Comparison of ENCODE assay signal across 1 cellular context in genomic region chr16:57235128-57236092, GRCh38.
TF ChIP-seq lines count a peak whose summit lies in the region.

No MANE protein-coding gene starts in this region.

TF ChIP-seq in K562, 482 proteins besides CTCF, POLR2A, EP300 and RAD21 (continued from another document):
- TF ChIP-seq REST (CRISPR knock-in tag; IDR thresholded peaks at IDR 0.05; ENCODE audit: low read depth) (no peak), NFATC3 (IDR thresholded peaks at IDR 0.05) (no peak), NONO (IDR thresholded peaks at IDR 0.05; ENCODE audit: low read depth in 2 of 2, low read length in 1 of 2) (no peak), SAFB (IDR thresholded peaks at IDR 0.05; ENCODE audit: borderline replicate concordance, low read depth, low read length) (no peak), MAX (CRISPR knock-in tag; IDR thresholded peaks at IDR 0.05) (peak; percentile 37; the same call in 1 of the 2 replicates), RAD51 (IDR thresholded peaks at IDR 0.05; ENCODE audit: borderline replicate concordance, low read depth) (peak; percentile 64; the same call in 1 of the 2 replicates), CEBPZ (IDR thresholded peaks at IDR 0.05; ENCODE audit: borderline replicate concordance, low read depth, low read length) (no peak), YBX1 (IDR thresholded peaks at IDR 0.05) (no peak), ZNF830 (CRISPR knock-in tag; IDR thresholded peaks at IDR 0.05) (no peak), USF1 (CRISPR knock-in tag; IDR thresholded peaks at IDR 0.05) (peak; percentile 72), CREB5 (CRISPR knock-in tag; IDR thresholded peaks at IDR 0.05) (no peak), ZNF75A (CRISPR knock-in tag; IDR thresholded peaks at IDR 0.05) (no peak), XRCC3 (IDR thresholded peaks at IDR 0.05) (no peak), ZBTB49 (CRISPR knock-in tag; IDR thresholded peaks at IDR 0.05; ENCODE audit: borderline replicate concordance) (no peak), KDM1A (IDR thresholded peaks at IDR 0.05) (0 out of 4 replicates have a peak, but pooled peaks of 1 of the 2 experiments have one; percentile 31), ZBTB9 (CRISPR knock-in tag; IDR thresholded peaks at IDR 0.05) (no peak), POLR2G (IDR thresholded peaks at IDR 0.05; ENCODE audit: low read depth, low read length) (no peak), ZNF41 (CRISPR knock-in tag; conservative IDR thresholded peaks at IDR 0.05) (no peak), HLTF (IDR thresholded peaks at IDR 0.05) (no peak)
